ENCODE assay signal across 11 cellular contexts in the genomic region with DNA sequence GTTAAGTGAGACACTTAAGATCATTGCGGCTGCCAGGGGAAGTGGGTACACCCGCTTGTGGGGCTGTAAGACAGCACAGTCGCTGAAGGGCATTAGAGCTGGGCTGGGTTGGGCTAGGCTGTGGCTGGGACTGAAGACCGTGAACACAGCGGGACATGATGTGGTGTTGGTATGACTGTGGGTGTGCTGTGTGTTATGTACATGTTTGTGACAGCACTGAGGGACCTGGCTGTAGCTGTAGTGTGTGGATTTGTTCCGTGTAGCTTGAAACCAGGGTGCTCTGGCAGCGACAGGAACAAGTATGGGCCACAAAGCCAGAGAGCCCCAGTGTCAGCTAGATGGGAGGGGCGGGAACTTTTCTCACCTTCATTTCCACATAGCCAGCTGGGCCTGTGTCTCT.
DNase-seq lines count a peak whose midpoint lies in the region; ATAC-seq lines count a peak whose summit lies in the region.
"Had no signal": no experiment of that assay in that cellular context is flagged by ENCODE, and none has a peak within 500 bp of the region (broad histone marks: within the 10 kb centered on the region; RNA-seq: fewer than 3 reads in every experiment).

No MANE protein-coding gene starts in this region.

- H2BK5ac ChIP-seq in neuronal stem cell (ENCODE audit: low read length): no peak overlapping the region

- H3K4me2 ChIP-seq in neuronal stem cell (ENCODE audit: insufficient read depth, low read length, poor library complexity, severe bottlenecking): no peak overlapping the region

- no peak overlapping the region for H3K4ac ChIP-seq in neuronal stem cell (ENCODE audit: low read length)

- H3K18ac ChIP-seq in neuronal stem cell (ENCODE audit: low read length): no peak overlapping the region

- H3K27ac Mint-ChIP-seq in T-helper 2 cell treated with Interferon-gamma antibody and Interleukin-4, amounts not matched to agents 5 μg/mL and 100 μg/mL, for 36 hours: peak overlapping the region; percentile 21
- H3K27ac Mint-ChIP-seq in activated naive CD4-positive, alpha-beta T cell treated with anti-CD3 and anti-CD28 coated beads, Interleukin-2, amount 50 U/mL, for 72 hours: no peak overlapping the region

- H3K9me3 ChIP-seq in neuronal stem cell (replicated peaks in 1 of 2; ENCODE audit: control insufficient read depth in 2 of 2, insufficient read depth in 1 of 2, low read depth in 1 of 2, low read length in 2 of 2): peaks cover 0 to 9% of the 10 kb centered on the region in 2 donors

- no CpG with 5 or more reads among the region's 8 CpGs for WGBS in neuronal stem cell (ENCODE audit: extremely low coverage in 2 of 2, insufficient read length in 2 of 2, insufficient replicate concordance in 1 of 2), 2 donors

- no peak overlapping the region for H4K91ac ChIP-seq in neuronal stem cell (ENCODE audit: low read depth, low read length, poor library complexity)

- ATAC-seq in activated naive CD4-positive, alpha-beta T cell treated with anti-CD3 and anti-CD28 coated beads, Interleukin-2, amount 50 U/mL, for 72 hours: peak; percentile 64 to 72
- no peak for ATAC-seq in HG03196 (IDR thresholded peaks at IDR 0.05; ENCODE audit: unreplicated experiment)
- ATAC-seq in GM21723 (IDR thresholded peaks at IDR 0.05; ENCODE audit: unreplicated experiment): no peak
- no peak for ATAC-seq in HG02884 (IDR thresholded peaks at IDR 0.05; ENCODE audit: unreplicated experiment)

- no peak overlapping the region for H3K14ac ChIP-seq in neuronal stem cell (ENCODE audit: low read length)

- no peak overlapping the region for H3K27ac ChIP-seq in neuronal stem cell (replicated peaks; ENCODE audit: low read length)
- H3K27ac ChIP-seq: parathyroid adenoma had no signal

- no peaks in the 10 kb centered on the region for H3K27me3 ChIP-seq in neuronal stem cell (ENCODE audit: control insufficient read depth in 3 of 3, insufficient read depth in 3 of 3, low read depth in 1 of 3, low read length in 3 of 3)

- no peak overlapping the region for H2BK15ac ChIP-seq in neuronal stem cell (ENCODE audit: low read length)

- H4K8ac ChIP-seq in neuronal stem cell (ENCODE audit: low read depth, low read length): no peak overlapping the region

- H3K4me1 ChIP-seq in neuronal stem cell (ENCODE audit: control insufficient read depth in 2 of 2, insufficient read depth in 1 of 2, low read depth in 1 of 2, low read length in 2 of 2): peaks cover 8 to 28% of the 10 kb centered on the region in 2 donors
- H3K4me1 ChIP-seq: parathyroid adenoma had no signal

- H3K27me3 Mint-ChIP-seq in T-helper 2 cell treated with Interferon-gamma antibody and Interleukin-4, amounts not matched to agents 5 μg/mL and 100 μg/mL, for 36 hours (ENCODE audit: low read depth): peaks cover 2% of the 10 kb centered on the region

- H3K36me3 Mint-ChIP-seq in T-helper 2 cell treated with Interferon-gamma antibody and Interleukin-4, amounts not matched to agents 5 μg/mL and 100 μg/mL, for 36 hours (ENCODE audit: low read depth): no peaks in the 10 kb centered on the region
- no peaks in the 10 kb centered on the region for H3K36me3 Mint-ChIP-seq in activated naive CD4-positive, alpha-beta T cell treated with anti-CD3 and anti-CD28 coated beads, Interleukin-2, amount 50 U/mL, for 72 hours
- H3K36me3 Mint-ChIP-seq: brain had no signal

- H3K4me1 Mint-ChIP-seq in T-helper 2 cell treated with Interferon-gamma antibody and Interleukin-4, amounts not matched to agents 5 μg/mL and 100 μg/mL, for 36 hours (ENCODE audit: low read depth): no peaks in the 10 kb centered on the region

- no peak overlapping the region for H2BK12ac ChIP-seq in neuronal stem cell (ENCODE audit: low read length)

- peaks cover 2% of the 10 kb centered on the region for H3K79me1 ChIP-seq in neuronal stem cell (ENCODE audit: low read depth, low read length)

- no peak overlapping the region for H3K23ac ChIP-seq in neuronal stem cell (ENCODE audit: low read depth, low read length, poor library complexity)

- H3K9ac ChIP-seq in neuronal stem cell (ENCODE audit: low read depth, low read length, poor library complexity): no peak overlapping the region
- H3K9ac ChIP-seq: parathyroid adenoma had no signal

- H2BK120ac ChIP-seq in neuronal stem cell (ENCODE audit: low read depth, low read length): no peak overlapping the region

- H3K4me3 ChIP-seq in neuronal stem cell (ENCODE audit: low read length in 2 of 2): no peak overlapping the region

- no peaks in the 10 kb centered on the region for H3K9me3 Mint-ChIP-seq in T-helper 2 cell treated with Interferon-gamma antibody and Interleukin-4, amounts not matched to agents 5 μg/mL and 100 μg/mL, for 36 hours
- H3K9me3 Mint-ChIP-seq in activated naive CD4-positive, alpha-beta T cell treated with anti-CD3 and anti-CD28 coated beads, Interleukin-2, amount 50 U/mL, for 72 hours: no peaks in the 10 kb centered on the region

- no peak overlapping the region for H2AFZ ChIP-seq in neuronal stem cell (ENCODE audit: low read length)
- H2AFZ ChIP-seq: parathyroid adenoma had no signal

- peak; percentile 28 for DNase-seq in CD1c-positive myeloid dendritic cell (ENCODE audit: extremely low spot score)
- DNase-seq in T-helper 2 cell treated with Interferon-gamma antibody and Interleukin-4, amounts not matched to agents 5 μg/mL and 100 μg/mL, for 36 hours (ENCODE audit: low spot score): no peak
- no peak for DNase-seq in activated naive CD4-positive, alpha-beta T cell treated with anti-CD3 and anti-CD28 coated beads, Interleukin-2, amount 50 U/mL, for 72 hours (ENCODE audit: low spot score in 2 of 2)
- no peak for DNase-seq in neuronal stem cell (ENCODE audit: low spot score)
- DNase-seq in AML-193 (lab: John Stamatoyannopoulos, UW): no peak
- DNase-seq: NCI-H1092 treated with DMSO at 0.1 percent for 48 hours had no signal

- H3K4me3 Mint-ChIP-seq in T-helper 2 cell treated with Interferon-gamma antibody and Interleukin-4, amounts not matched to agents 5 μg/mL and 100 μg/mL, for 36 hours: no peak overlapping the region
- H3K4me3 Mint-ChIP-seq: brain had no signal

- H2AK5ac ChIP-seq in neuronal stem cell (ENCODE audit: low read depth, low read length): peak overlapping the region; percentile 52

- no peaks in the 10 kb centered on the region for H3K36me3 ChIP-seq in neuronal stem cell (replicated peaks in 1 of 2; ENCODE audit: control insufficient read depth in 2 of 2, insufficient read depth in 2 of 2, low read length in 2 of 2)

Comparison
In these comparisons a context has a peak if more than half of its experiments do, and no peak if none do; other contexts are left out.
1. ATAC-seq: peak in activated naive CD4-positive, alpha-beta T cell treated with anti-CD3 and anti-CD28 coated beads, Interleukin-2, amount 50 U/mL, for 72 hours (2 of 2); none in HG03196 (single experiment), GM21723 (single experiment) and HG02884 (single experiment).